Comparison of ENCODE assay signal across 19 cellular contexts in the genomic region with DNA sequence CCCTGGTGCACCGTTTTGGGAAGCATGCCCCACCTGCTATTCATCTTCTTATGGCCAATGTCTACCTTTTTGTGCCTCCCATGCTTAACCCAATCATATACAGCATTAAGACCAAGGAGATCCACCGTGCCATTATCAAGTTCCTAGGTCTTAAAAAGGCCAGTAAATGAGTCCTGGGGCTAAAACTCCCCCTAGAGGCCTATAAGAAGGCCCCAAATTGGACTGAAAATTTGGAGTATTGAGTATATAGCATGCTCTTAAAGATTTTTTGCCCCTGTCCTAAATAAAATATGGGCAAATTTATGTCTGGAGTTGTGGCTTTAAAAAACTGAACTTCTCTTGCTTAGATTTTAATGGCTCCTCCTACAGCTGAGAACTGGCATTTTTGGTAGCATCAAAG. TPM values are rescaled to one million over a fixed set of nuclear protein-coding genes. Genes with fewer than 3 reads are reported as not detected.
DNase-seq lines count a peak whose midpoint lies in the region; TF ChIP-seq lines count a peak whose summit lies in the region.
"Had no signal": no experiment of that assay in that cellular context is flagged by ENCODE, and none has a peak within 500 bp of the region (broad histone marks: within the 10 kb centered on the region; RNA-seq: fewer than 3 reads in every experiment).

No MANE protein-coding gene starts in this region.

- no peak overlapping the region for H2BK12ac ChIP-seq in H9 (ENCODE audit: insufficient read length, low read depth, low read length)

- H2BK5ac ChIP-seq in H9 (ENCODE audit: insufficient read length, low read length): no peak overlapping the region

- no peaks in the 10 kb centered on the region for H3K79me2 ChIP-seq in H9 (ENCODE audit: insufficient read depth, low read length)
- no peaks in the 10 kb centered on the region for H3K79me2 ChIP-seq in OCI-LY7 (ENCODE audit: insufficient read depth, low read depth, low read length)

- no peak overlapping the region for H2BK120ac ChIP-seq in H9 (ENCODE audit: low read depth, low read length, poor library complexity, severe bottlenecking)

- no peak overlapping the region for H3K56ac ChIP-seq in H9 (ENCODE audit: insufficient read length, low read depth, low read length)

- H3K36me3 ChIP-seq in BJ (ENCODE audit: control insufficient read depth, insufficient read depth, low read length): no peaks in the 10 kb centered on the region
- no peaks in the 10 kb centered on the region for H3K36me3 ChIP-seq in OCI-LY7 (ENCODE audit: insufficient read depth, low read length)
- H3K36me3 ChIP-seq in SJCRH30: no peaks in the 10 kb centered on the region

- POLR2A ChIA-PET in BJ (lab: Charles Lee) (no interaction called here), OCI-LY7 (lab: Charles Lee) (interaction anchor here (0.6 kb wide), 1 partner anchor 440 kb away, joined by 3 read pairs; no protein-coding TSS in a partner anchor)

- H3K23ac ChIP-seq in H9 (ENCODE audit: insufficient read length, low read depth, low read length): no peak overlapping the region

- WGBS in H9 (ENCODE audit: extremely low coverage, insufficient read length, low lambda C conversion rate): no CpG with 5 or more reads among the region's 2 CpGs

- CTCF ChIA-PET in BJ (lab: Yijun Ruan, JAX): interaction anchor here (1.5 to 1.7 kb wide), 2 partner anchors 9 to 186 kb away, joined by 4 to 5 read pairs; no protein-coding TSS in a partner anchor
- CTCF ChIA-PET in OCI-LY7 (lab: Charles Lee; ENCODE audit: unreplicated experiment): no interaction called here

- H4K8ac ChIP-seq in H9 (replicated peaks; ENCODE audit: insufficient read length, low read depth, low read length): no peak overlapping the region

- no peaks in the 10 kb centered on the region for H3K27me3 ChIP-seq in BJ (ENCODE audit: control insufficient read depth, insufficient read depth, low read length)
- no peaks in the 10 kb centered on the region for H3K27me3 ChIP-seq in H9 (ENCODE audit: insufficient read depth, low read length)
- no peaks in the 10 kb centered on the region for H3K27me3 ChIP-seq in SJCRH30

- H2AK5ac ChIP-seq in H9 (ENCODE audit: insufficient read length, low read length): no peak overlapping the region

- H3K9me3 ChIP-seq in H9 (ENCODE audit: control insufficient read depth, low read depth, low read length) (no peaks in the 10 kb centered on the region), OCI-LY7 (ENCODE audit: low read length) (no peaks in the 10 kb centered on the region), SJCRH30 (replicated peaks) (no peaks in the 10 kb centered on the region)

- H2AFZ ChIP-seq in H9 (ENCODE audit: low read length): no peak overlapping the region
- no peak overlapping the region for H2AFZ ChIP-seq in OCI-LY7 (ENCODE audit: low read length)

- peaks cover 3% of the 10 kb centered on the region; the same call in 1 of the 2 replicates for H3K27me3 Mint-ChIP-seq in H9 (ENCODE audit: low read depth)
- peaks cover 4% of the 10 kb centered on the region for H3K27me3 Mint-ChIP-seq in chondrocyte (ENCODE audit: low read depth)
- H3K27me3 Mint-ChIP-seq: CD4-positive, alpha-beta T cell had no signal

- H3K4me1 ChIP-seq in H9 (ENCODE audit: insufficient read depth, low read length) (peaks cover 2% of the 10 kb centered on the region; the same call in 1 of the 2 replicates), OCI-LY7 (ENCODE audit: insufficient read depth, low read length, poor library complexity, severe bottlenecking) (no peaks in the 10 kb centered on the region), SJCRH30 (no peaks in the 10 kb centered on the region)

- H3K79me1 ChIP-seq in H9 (ENCODE audit: insufficient read depth, low read depth, low read length, poor library complexity, severe bottlenecking): no peaks in the 10 kb centered on the region

- H3K18ac ChIP-seq in H9 (ENCODE audit: insufficient read length, low read depth, low read length): no peak overlapping the region

- DNase-seq in BJ (ENCODE audit: low read depth): no peak
- no peak for DNase-seq in H9
- DNase-seq in OCI-LY7 (ENCODE audit: low spot score): no peak
- no peak for DNase-seq in fibroblast of mammary gland (ENCODE audit: low read depth)
- DNase-seq in T-helper 1 cell: no peak
- no peak for DNase-seq in stimulated activated CD4-positive, alpha-beta T cell treated with anti-CD3 and anti-CD28 coated beads, Interleukin-4, amount 100 ng/mL, for 24 hours
- no peak for DNase-seq in chondrocyte (ENCODE audit: low spot score)
- DNase-seq in SJCRH30: no peak
- DNase-seq: AML-193; Calu3; CD4-positive, alpha-beta T cell; DMS79 treated with DMSO at 0.1 percent for 48 hours; GF-D8; NCI-H1105 treated with DMSO at 0.1 percent for 48 hours; NCI-H187; NCI-H446; SHP77 treated with DMSO at 0.1 percent for 48 hours had no signal

- H3K4me2 ChIP-seq in H9 (ENCODE audit: insufficient read depth, insufficient read length, low read length): no peak overlapping the region
- H3K4me2 ChIP-seq in OCI-LY7 (ENCODE audit: low read length): no peak overlapping the region

- TF ChIP-seq CTCF in BJ (IDR thresholded peaks at IDR 0.05; ENCODE audit: insufficient read depth, low read depth, low read length): peak; percentile 13; the same call in 1 of the 2 replicates
- peak; percentile 54 for TF ChIP-seq CTCF in H9 (conservative IDR thresholded peaks at IDR 0.05)
- TF ChIP-seq CTCF in OCI-LY7 (conservative IDR thresholded peaks at IDR 0.05; ENCODE audit: low read length): peak; percentile 49
- peak; percentile 2 for TF ChIP-seq CTCF in fibroblast of mammary gland (conservative IDR thresholded peaks at IDR 0.05; ENCODE audit: control insufficient read depth, insufficient read depth, low read depth, low read length)
- TF ChIP-seq CTCF in chondrocyte (IDR thresholded peaks at IDR 0.05): no peak

- H3T11ph ChIP-seq in H9 (ENCODE audit: low read length): no peak overlapping the region

- H2BK15ac ChIP-seq in H9 (ENCODE audit: low read depth, low read length): no peak overlapping the region

- H3K9me2 ChIP-seq in OCI-LY7 (ENCODE audit: insufficient read depth, low read length): no peaks in the 10 kb centered on the region

- H4K20me1 ChIP-seq in H9 (ENCODE audit: control insufficient read depth, insufficient read depth, insufficient read length) (no peaks in the 10 kb centered on the region), OCI-LY7 (ENCODE audit: insufficient read depth, low read length) (no peaks in the 10 kb centered on the region)

- no peaks in the 10 kb centered on the region for H3K9me3 Mint-ChIP-seq in H9
- no peaks in the 10 kb centered on the region for H3K9me3 Mint-ChIP-seq in chondrocyte (ENCODE audit: low read depth)
- H3K9me3 Mint-ChIP-seq: CD4-positive, alpha-beta T cell had no signal

- intact Hi-C loops in OCI-LY7 (cut with micrococcal nuclease; ENCODE audit: unreplicated experiment): no loop called here

- H3K4me3 Mint-ChIP-seq in H9 (no peak overlapping the region), chondrocyte (ENCODE audit: unreplicated experiment) (no peak overlapping the region)
- H3K4me3 Mint-ChIP-seq: CD4-positive, alpha-beta T cell had no signal

- H2BK20ac ChIP-seq in H9 (ENCODE audit: low read depth, low read length, poor library complexity, severe bottlenecking): no peak overlapping the region

- H3K4me1 Mint-ChIP-seq in H9 (no peaks in the 10 kb centered on the region), chondrocyte (ENCODE audit: low read depth) (no peaks in the 10 kb centered on the region)

- no TSS peak for BruUV-seq in OCI-LY7 (replicated peaks; lab: Mats Ljungman, UMichigan)

- H3K27ac ChIP-seq in H9 (ENCODE audit: insufficient read length, low read depth, low read length): no peak overlapping the region
- H3K27ac ChIP-seq in OCI-LY7 (ENCODE audit: low read depth, low read length, poor library complexity, severe bottlenecking): no peak overlapping the region
- H3K27ac ChIP-seq in SJCRH30: no peak overlapping the region
- H3K27ac ChIP-seq: HL-60 had no signal

- H3K36me3 Mint-ChIP-seq in H9 (ENCODE audit: insufficient read depth in 1 of 3, low read depth in 3 of 3) (no peaks in the 10 kb centered on the region), chondrocyte (ENCODE audit: low read depth) (no peaks in the 10 kb centered on the region)

- H3K9ac ChIP-seq in H9 (ENCODE audit: extremely low read depth, insufficient read length, low read length): no peak overlapping the region

- H3K23me2 ChIP-seq in H9 (ENCODE audit: insufficient read length, low read depth, low read length, poor library complexity, severe bottlenecking): no peaks in the 10 kb centered on the region

- H3K27ac Mint-ChIP-seq in H9: no peak overlapping the region
- H3K27ac Mint-ChIP-seq in chondrocyte (ENCODE audit: unreplicated experiment): no peak overlapping the region
- H3K27ac Mint-ChIP-seq: CD4-positive, alpha-beta T cell had no signal

- H4K5ac ChIP-seq in H9 (ENCODE audit: insufficient read length, low read depth, low read length): no peak overlapping the region

- H4K91ac ChIP-seq in H9 (ENCODE audit: insufficient read length, low read depth, low read length): no peak overlapping the region

- H3K4me3 ChIP-seq in BJ (ENCODE audit: low read depth, low read length): no peak overlapping the region
- H3K4me3 ChIP-seq in OCI-LY7 (ENCODE audit: low read depth, low read length, poor library complexity, severe bottlenecking): no peak overlapping the region
- no peak overlapping the region for H3K4me3 ChIP-seq in fibroblast of mammary gland (ENCODE audit: control insufficient read depth, low read depth, low read length)
- H3K4me3 ChIP-seq in SJCRH30: no peak overlapping the region

- H3K14ac ChIP-seq in H9 (ENCODE audit: insufficient read depth, low read length): no peak overlapping the region

- no peak overlapping the region for H3K4ac ChIP-seq in H9 (ENCODE audit: low read depth, low read length)

RNA-seq across cellular contexts. Expression of a gene that starts 6.6 kb away (rescaled TPM):
- not detected in 2 replicates for polyA plus RNA-seq in BJ (2011; rRNA removed)
- not detected in 2 replicates for polyA minus RNA-seq in BJ (2011; rRNA and poly(A)+ RNA removed)
- total RNA-seq in H9 (2021) (not detected in 2 replicates), OCI-LY7 (2022) (not detected in 2 replicates), chondrocyte (not detected in 3 replicates)
- not detected in 2 replicates for total RNA-seq in OCI-LY7 (2014; rRNA removed; shearing (Covaris generic))
- not detected in 2 replicates for total RNA-seq in SJCRH30 (2014; rRNA removed; shearing (Covaris generic))
- total RNA-seq: Calu3; CD4-positive, alpha-beta T cell; MCF 10A had no signal

RNA-seq across cellular contexts. Expression of a gene that starts 31.7 kb away (rescaled TPM):
- polyA plus RNA-seq in BJ (2011; rRNA removed): not detected in 2 replicates
- not detected in 2 replicates for polyA minus RNA-seq in BJ (2011; rRNA and poly(A)+ RNA removed)
- total RNA-seq in H9 (2021): not detected in 2 replicates
- total RNA-seq in OCI-LY7 (2014; rRNA removed; shearing (Covaris generic)): not detected in 2 replicates
- not detected in 2 replicates for total RNA-seq in OCI-LY7 (2022)
- not detected in 3 replicates for total RNA-seq in chondrocyte
- not detected in 2 replicates for total RNA-seq in SJCRH30 (2014; rRNA removed; shearing (Covaris generic))
- total RNA-seq: Calu3; CD4-positive, alpha-beta T cell; MCF 10A had no signal

RNA-seq across cellular contexts. Expression of a gene that starts 38.9 kb away (rescaled TPM):
- polyA plus RNA-seq in BJ (2011; rRNA removed): not detected in 2 replicates
- polyA minus RNA-seq in BJ (2011; rRNA and poly(A)+ RNA removed): not detected in 2 replicates
- not detected in 2 replicates for total RNA-seq in H9 (2021)
- total RNA-seq in OCI-LY7 (2014; rRNA removed; shearing (Covaris generic)): not detected in 2 replicates
- total RNA-seq in OCI-LY7 (2022): not detected in 2 replicates
- total RNA-seq in chondrocyte: not detected in 3 replicates
- total RNA-seq in SJCRH30 (2014; rRNA removed; shearing (Covaris generic)): not detected in 2 replicates
- total RNA-seq: Calu3; CD4-positive, alpha-beta T cell; MCF 10A had no signal

RNA-seq across cellular contexts. Expression of a gene that starts 46.9 kb away (rescaled TPM):
- polyA plus RNA-seq in BJ (2011; rRNA removed): 0.05 TPM in 1 of 2 replicates, not detected in the other
- polyA minus RNA-seq in BJ (2011; rRNA and poly(A)+ RNA removed): 0.38 TPM in 1 of 2 replicates, not detected in the other
- total RNA-seq in H9 (2021): not detected in 2 replicates
- 0.16 TPM in 1 of 2 replicates, not detected in the other for total RNA-seq in OCI-LY7 (2014; rRNA removed; shearing (Covaris generic))
- not detected in 2 replicates for total RNA-seq in OCI-LY7 (2022)
- total RNA-seq in chondrocyte: 0.20 TPM in 1 of 3 replicates, not detected in the others
- total RNA-seq in SJCRH30 (2014; rRNA removed; shearing (Covaris generic)): 0.28 TPM in 1 of 2 replicates, not detected in the other
- total RNA-seq: Calu3, MCF 10A had no signal

RNA-seq across cellular contexts. Expression of a gene that starts 51.1 kb away (rescaled TPM):
- polyA plus RNA-seq in BJ (2011; rRNA removed): not detected in 2 replicates
- not detected in 2 replicates for polyA minus RNA-seq in BJ (2011; rRNA and poly(A)+ RNA removed)
- not detected in 2 replicates for total RNA-seq in H9 (2021)
- total RNA-seq in OCI-LY7 (2014; rRNA removed; shearing (Covaris generic)): not detected in 2 replicates
- not detected in 2 replicates for total RNA-seq in OCI-LY7 (2022)
- total RNA-seq in chondrocyte: 0.46 TPM in 1 of 3 replicates, not detected in the others
- total RNA-seq in SJCRH30 (2014; rRNA removed; shearing (Covaris generic)): not detected in 2 replicates
- total RNA-seq: Calu3; CD4-positive, alpha-beta T cell; MCF 10A had no signal
